Comparison of ENCODE assay signal across 15 cellular contexts in the genomic region with DNA sequence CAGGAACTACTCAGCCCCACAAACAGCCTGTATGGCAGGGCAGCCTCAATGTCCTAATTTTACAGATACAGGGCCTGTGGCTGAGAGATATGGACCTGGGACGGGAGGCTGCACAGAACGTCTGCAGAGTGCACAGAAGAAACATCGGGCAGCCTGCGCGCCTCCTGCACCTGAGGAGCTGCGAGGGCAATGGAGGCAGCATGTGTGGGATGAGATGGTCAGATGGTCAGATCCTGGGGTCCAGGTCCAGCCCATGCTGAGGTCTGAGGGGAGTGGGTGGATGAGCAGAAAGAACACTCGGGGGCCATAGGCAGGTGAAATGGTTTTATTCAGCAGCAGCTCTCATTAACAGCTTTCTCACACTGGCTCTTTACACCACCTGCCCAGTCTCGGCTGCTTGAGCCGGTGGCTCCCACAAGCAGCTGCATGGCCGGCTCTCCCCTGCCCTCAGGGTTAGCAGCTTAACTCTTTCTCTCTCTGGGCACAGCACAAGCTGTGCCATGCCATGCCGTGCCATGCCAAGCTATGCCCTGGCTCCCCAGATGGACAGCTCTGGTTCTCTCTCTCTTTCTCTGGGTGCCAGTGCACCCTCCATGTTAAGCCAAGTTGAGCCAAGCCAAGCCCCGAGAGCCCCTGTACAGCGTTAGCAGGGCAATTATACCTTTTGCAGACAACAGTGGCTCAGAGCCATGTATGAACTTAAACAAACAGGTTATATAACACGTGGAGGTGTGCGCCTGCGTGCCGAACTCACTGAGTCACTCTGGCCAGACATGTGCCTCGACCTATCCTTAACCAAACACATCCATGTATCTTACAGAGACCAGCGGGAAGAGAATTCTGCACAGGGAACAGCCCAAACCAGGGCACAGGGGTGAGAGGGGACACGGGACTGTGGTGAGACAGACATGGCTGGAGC. TPM values are rescaled to one million over a fixed set of nuclear protein-coding genes. Genes with fewer than 3 reads are reported as not detected.
A peak's percentile ranks its signal among the peaks of the same experiment; 100 is the strongest.
DNase-seq lines count a peak whose midpoint lies in the region; ATAC-seq and TF ChIP-seq lines count a peak whose summit lies in the region.
"Had no signal": no experiment of that assay in that cellular context is flagged by ENCODE, and none has a peak within 500 bp of the region (broad histone marks: within the 10 kb centered on the region; RNA-seq: fewer than 3 reads in every experiment).

No MANE protein-coding gene starts in this region.

- H3K27ac Mint-ChIP-seq in neural crest cell (ENCODE audit: unreplicated experiment) = peak overlapping the region; percentile 57
- H3K27ac Mint-ChIP-seq: H9 had no signal

- CTCF ChIA-PET in SK-N-SH (lab: Yijun Ruan, JAX) = interaction anchor here (1.4 kb wide), 1 partner anchor 11 kb away, joined by 3 read pairs; no protein-coding TSS in a partner anchor

- H3K27ac ChIP-seq in SK-N-SH (ENCODE audit: low read depth in 2 of 2, low read length in 1 of 2) = peak overlapping the region in 1 of 2 experiments; percentile 40; a peak in 1 of 4 replicates
- H3K27ac ChIP-seq: BLaER1 had no signal

- TF ChIP-seq RAD21 in SK-N-SH (IDR thresholded peaks at IDR 0.05; ENCODE audit: low read length) = no peak

- 52% methylated on average over 18 of the region's 20 CpGs for WGBS in SK-N-SH (ENCODE audit: low lambda C conversion rate)

- no peaks in the 10 kb centered on the region for H4K20me1 ChIP-seq in SK-N-SH (ENCODE audit: insufficient read depth)
- H4K20me1 ChIP-seq: BLaER1 had no signal

- no peak overlapping the region for H3K4me3 Mint-ChIP-seq in neural crest cell
- H3K4me3 Mint-ChIP-seq: CD8-positive, alpha-beta memory T cell; H9 had no signal

- H3K27me3 ChIP-seq in SK-N-SH (ENCODE audit: insufficient read depth) = no peaks in the 10 kb centered on the region
- H3K27me3 ChIP-seq: BLaER1 had no signal

- H3K9ac ChIP-seq in SK-N-SH = no peak overlapping the region
- H3K9ac ChIP-seq: BLaER1 had no signal

- no peak overlapping the region for H3K4me2 ChIP-seq in SK-N-SH
- H3K4me2 ChIP-seq: BLaER1 had no signal

- H3K36me3 ChIP-seq in SK-N-SH (replicated peaks in 1 of 2; ENCODE audit: control insufficient read depth in 1 of 2, insufficient read depth in 2 of 2, low read length in 1 of 2) = no peaks in the 10 kb centered on the region
- H3K36me3 ChIP-seq: BLaER1 had no signal

- H3K27me3 Mint-ChIP-seq in neural crest cell (ENCODE audit: low read depth) = peaks cover 6% of the 10 kb centered on the region

- DNase-seq in NCI-H2107 treated with DMSO at 0.1 percent for 48 hours (lab: John Stamatoyannopoulos, UW; ENCODE audit: unreplicated experiment) (peak; percentile 12), NCI-H2107 (lab: John Stamatoyannopoulos, UW) (no peak), SHP77 treated with DMSO at 0.1 percent for 48 hours (lab: John Stamatoyannopoulos, UW) (peak; percentile 38), neural crest cell (ENCODE audit: low read depth, low spot score) (no peak), posterior vena cava (ENCODE audit: low spot score) (peak; percentile 50), SK-N-SH (no peak)
- DNase-seq: 8988T; AML-193; Caco-2; CD8-positive, alpha-beta memory T cell; GOT3; H9 had no signal

- no peaks in the 10 kb centered on the region for H3K9me2 ChIP-seq in SK-N-SH

- no peak for TF ChIP-seq EP300 in SK-N-SH (IDR thresholded peaks at IDR 0.05; ENCODE audit: borderline replicate concordance in 1 of 2, low read depth in 1 of 2, low read length in 1 of 2)

- ATAC-seq in GM21360 (IDR thresholded peaks at IDR 0.05; ENCODE audit: unreplicated experiment) (no peak), GM18873 (IDR thresholded peaks at IDR 0.05; ENCODE audit: low FRiP score, unreplicated experiment) (no peak)

- intact Hi-C loops in posterior vena cava (cut with DNase I) = loop anchor here in 1 of 2 donors (10.0 kb wide), 1 partner anchor 1966 kb away; no protein-coding TSS in a partner anchor

- POLR2A ChIA-PET in SK-N-SH (lab: Yijun Ruan, JAX) = no interaction called here

- TF ChIP-seq CTCF in neural crest cell (conservative IDR thresholded peaks at IDR 0.05) (no peak), SK-N-SH (IDR thresholded peaks at IDR 0.05) (no peak)

- peaks cover 0 to 66% of the 10 kb centered on the region in 2 experiments; a peak in 2 of 4 replicates for H3K4me1 ChIP-seq in SK-N-SH (ENCODE audit: control insufficient read depth in 1 of 2, insufficient read depth in 2 of 2, low read depth in 1 of 2, low read length in 1 of 2)
- H3K4me1 ChIP-seq: Caco-2 had no signal

- no peaks in the 10 kb centered on the region for H3F3A ChIP-seq in SK-N-SH (replicated peaks; ENCODE audit: insufficient read depth)

- no peaks in the 10 kb centered on the region for H3K9me3 ChIP-seq in SK-N-SH
- H3K9me3 ChIP-seq: Caco-2 had no signal

- peaks cover 11% of the 10 kb centered on the region for H3K4me1 Mint-ChIP-seq in neural crest cell
- H3K4me1 Mint-ChIP-seq: CD8-positive, alpha-beta memory T cell had no signal

- H3K4me3 ChIP-seq in SK-N-SH (ENCODE audit: low read depth in 2 of 2, low read length in 1 of 2) = no peak overlapping the region
- H3K4me3 ChIP-seq: BLaER1 had no signal

- no peaks in the 10 kb centered on the region for H3K79me2 ChIP-seq in SK-N-SH (ENCODE audit: insufficient read depth)

- H3K36me3 Mint-ChIP-seq in neural crest cell (ENCODE audit: low read depth) = peaks cover 2% of the 10 kb centered on the region
- H3K36me3 Mint-ChIP-seq: CD8-positive, alpha-beta memory T cell had no signal

- no peak overlapping the region for H2AFZ ChIP-seq in SK-N-SH (ENCODE audit: low read depth)

- H3K9me3 Mint-ChIP-seq in neural crest cell = peaks cover 9% of the 10 kb centered on the region

TF ChIP-seq in SK-N-SH, 30 proteins besides CTCF, POLR2A, EP300 and RAD21 (continues in another document):
- no peak for TF ChIP-seq TCF12 (IDR thresholded peaks at IDR 0.05)
- TF ChIP-seq MXI1 (IDR thresholded peaks at IDR 0.05; ENCODE audit: low read depth, low read length) = no peak
- TF ChIP-seq RXRA (IDR thresholded peaks at IDR 0.05; ENCODE audit: borderline replicate concordance, low read depth) = no peak
- no peak for TF ChIP-seq NFIC (IDR thresholded peaks at IDR 0.05; ENCODE audit: borderline replicate concordance)
- TF ChIP-seq RCOR1 (IDR thresholded peaks at IDR 0.05; ENCODE audit: low read length) = no peak
- TF ChIP-seq USF2 (IDR thresholded peaks at IDR 0.05; ENCODE audit: borderline replicate concordance, low read depth, low read length) = no peak
- no peak for TF ChIP-seq FOXJ3 (CRISPR knock-in tag; IDR thresholded peaks at IDR 0.05)
- TF ChIP-seq IRF3 (IDR thresholded peaks at IDR 0.05; ENCODE audit: low read depth, low read length) = no peak
- no peak for TF ChIP-seq TAF1 (IDR thresholded peaks at IDR 0.05; ENCODE audit: borderline replicate concordance, low read depth, low read length)
- TF ChIP-seq FOSL2 (IDR thresholded peaks at IDR 0.05; ENCODE audit: borderline replicate concordance, low read depth) = no peak
- no peak for TF ChIP-seq ZBTB33 (IDR thresholded peaks at IDR 0.05; ENCODE audit: borderline replicate concordance, low read depth)
- TF ChIP-seq NRF1 (IDR thresholded peaks at IDR 0.05; ENCODE audit: low read depth, low read length) = no peak
- TF ChIP-seq TEAD4 (IDR thresholded peaks at IDR 0.05; ENCODE audit: borderline replicate concordance, insufficient read depth) = no peak

RNA-seq across cellular contexts. Expression of gene RIMBP2, which starts 47.6 kb away (rescaled TPM):
- 4.5 and 5.9 TPM in 2 replicates for total RNA-seq in neural crest cell
- 1 to 10 TPM; 1.3 to 1.7 TPM for total RNA-seq in posterior vena cava
- polyA plus RNA-seq in SK-N-SH (2012; rRNA removed) = 0.90 and 1.1 TPM in 2 replicates
- 1.2 and 1.8 TPM in 2 replicates for polyA plus RNA-seq in SK-N-SH (2012; cell fraction: cytosol; rRNA removed)
- 2.6 and 4.0 TPM in 2 replicates for polyA plus RNA-seq in SK-N-SH (2012; cell fraction: nucleus; rRNA removed)
- total RNA-seq: Caco-2; CD8-positive, alpha-beta memory T cell had no signal
- polyA plus RNA-seq: CD8-positive, alpha-beta memory T cell had no signal

Comparison
In these comparisons a context has a peak if more than half of its experiments do, and no peak if none do; other contexts are left out.
1. DNase-seq: peak in NCI-H2107 treated with DMSO at 0.1 percent for 48 hours (single experiment), SHP77 treated with DMSO at 0.1 percent for 48 hours (single experiment) and posterior vena cava (single experiment); none in NCI-H2107 (single experiment), neural crest cell (single experiment) and SK-N-SH (single experiment).